In the genomic region with DNA sequence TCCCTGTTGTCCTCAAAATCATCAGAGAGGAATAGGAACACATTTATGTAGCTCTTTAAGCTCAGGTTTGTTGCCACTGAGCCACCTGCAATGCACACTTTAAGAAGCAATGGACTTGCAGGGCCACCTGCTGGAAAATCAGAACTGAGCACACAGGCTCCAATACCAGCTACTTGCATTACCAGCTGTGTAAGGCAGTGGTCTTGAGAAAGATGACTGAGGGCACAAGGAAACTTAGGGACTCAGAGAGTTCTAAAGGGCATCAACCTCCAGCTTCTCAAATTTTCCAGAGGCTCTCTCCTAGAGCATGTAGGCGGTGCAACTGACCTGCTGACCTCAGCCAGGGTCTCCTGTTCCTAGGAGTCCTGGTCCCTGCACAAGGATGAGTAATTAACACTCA, we compare ENCODE assay signal across 8 cellular contexts. TPM values are rescaled to one million over a fixed set of nuclear protein-coding genes. Genes with fewer than 3 reads are reported as not detected.
DNase-seq lines count a peak whose midpoint lies in the region; TF ChIP-seq lines count a peak whose summit lies in the region.

No MANE protein-coding gene starts in this region.

- H3K4me1 ChIP-seq in PC-9 (replicated peaks; ENCODE audit: insufficient read depth) (peaks cover 8% of the 10 kb centered on the region), ovary (ENCODE audit: insufficient read depth) (peaks cover 4% of the 10 kb centered on the region)

- TF ChIP-seq CTCF in 22Rv1 (IDR thresholded peaks at IDR 0.05) (peak; percentile 71), GM12873 (IDR thresholded peaks at IDR 0.05; ENCODE audit: insufficient read depth, low read depth, low read length, missing control alignments) (peak; percentile 77), PC-9 (conservative IDR thresholded peaks at IDR 0.05) (peak; percentile 74), ovary (IDR thresholded peaks at IDR 0.05) (no peak)

- POLR2A ChIA-PET in PC-9 (lab: Charles Lee; ENCODE audit: unreplicated experiment) = interaction anchor here (0.7 kb wide), 1 partner anchor 1760 kb away, joined by 3 read pairs; no protein-coding TSS in a partner anchor

- 48 to 57% (median 56%) methylated on average over 1 of the region's 1 CpG for whole genome bisulfite sequencing in ovary, 3 donors

- H2AFZ ChIP-seq in PC-9 = no peak overlapping the region

- H3F3A ChIP-seq in PC-9 (ENCODE audit: insufficient read depth, low read depth) = no peaks in the 10 kb centered on the region

- no peak overlapping the region for H3K4me2 ChIP-seq in PC-9

- no TSS peak for BruUV-seq in PC-9 (replicated peaks; lab: Mats Ljungman, UMichigan)

- H3K9me3 ChIP-seq in PC-9 (ENCODE audit: insufficient read depth, low read depth) (no peaks in the 10 kb centered on the region; the same call in 1 of the 2 replicates), ovary (no peaks in the 10 kb centered on the region)

- H3K27me3 Mint-ChIP-seq in activated naive CD4-positive, alpha-beta T cell treated with anti-CD3 and anti-CD28 coated beads, Interleukin-2, amount 10 ng/mL, durations not matched to agents 7 days and 5 days = peaks cover 29% of the 10 kb centered on the region
- H3K27me3 Mint-ChIP-seq in immature natural killer cell (ENCODE audit: low read depth in 3 of 3) = peaks cover 7 to 13% (median 12%) of the 10 kb centered on the region in 3 donors

- no peaks in the 10 kb centered on the region for H3K9me2 ChIP-seq in PC-9 (ENCODE audit: insufficient read depth)

- intact Hi-C loops in PC-9 (cut with micrococcal nuclease; ENCODE audit: unreplicated experiment) = loop anchor here (1.0 kb wide), 1 partner anchor 141 kb away; no protein-coding TSS in a partner anchor
- intact Hi-C loops in ovary (cut with DNase I) = no loop called here

- peaks cover 33% of the 10 kb centered on the region for H3K4me1 Mint-ChIP-seq in activated naive CD4-positive, alpha-beta T cell treated with anti-CD3 and anti-CD28 coated beads, Interleukin-2, amount 10 ng/mL, durations not matched to agents 7 days and 5 days
- H3K4me1 Mint-ChIP-seq in immature natural killer cell = peaks cover 27 to 29% of the 10 kb centered on the region in 2 donors

- H3K27ac ChIP-seq in 22Rv1 = no peak overlapping the region
- no peak overlapping the region for H3K27ac ChIP-seq in PC-9
- H3K27ac ChIP-seq in ovary = no peak overlapping the region

- H3K27me3 ChIP-seq in PC-9 (ENCODE audit: insufficient read depth, low read depth) = peaks cover 41% of the 10 kb centered on the region
- H3K27me3 ChIP-seq in ovary = no peaks in the 10 kb centered on the region

- DNase-seq in HuH-7 (ENCODE audit: low spot score) = peak; percentile 48
- peak; percentile 25 to 68 for DNase-seq in PC-9
- peak; percentile 82 for DNase-seq in activated naive CD4-positive, alpha-beta T cell treated with anti-CD3 and anti-CD28 coated beads, Interleukin-2, amount 10 ng/mL, durations not matched to agents 7 days and 5 days
- peak; percentile 38 to 55 (median 48) for DNase-seq in immature natural killer cell
- DNase-seq in stimulated activated CD4-positive, alpha-beta T cell treated with anti-CD3 and anti-CD28 coated beads, TNF-alpha, amount 100 ng/mL, for 4 hours (ENCODE audit: low read depth in 3 of 3) = peak in 2 of 3 experiments; percentile 35 to 38
- no peak for DNase-seq in ovary

- TF ChIP-seq EP300 in ovary (IDR thresholded peaks at IDR 0.05) = no peak

- H3K36me3 ChIP-seq in PC-9 (ENCODE audit: low read depth) (no peaks in the 10 kb centered on the region), ovary (no peaks in the 10 kb centered on the region)

- no peak overlapping the region for H3K4me3 ChIP-seq in PC-9
- no peak overlapping the region for H3K4me3 ChIP-seq in ovary

- peaks cover 11% of the 10 kb centered on the region for H3K36me3 Mint-ChIP-seq in activated naive CD4-positive, alpha-beta T cell treated with anti-CD3 and anti-CD28 coated beads, Interleukin-2, amount 10 ng/mL, durations not matched to agents 7 days and 5 days
- H3K36me3 Mint-ChIP-seq in immature natural killer cell = no peaks in the 10 kb centered on the region

- H3K27ac Mint-ChIP-seq in activated naive CD4-positive, alpha-beta T cell treated with anti-CD3 and anti-CD28 coated beads, Interleukin-2, amount 10 ng/mL, durations not matched to agents 7 days and 5 days = no peak overlapping the region
- peak overlapping the region; percentile 6 to 99 (median 81) for H3K27ac Mint-ChIP-seq in immature natural killer cell

- TF ChIP-seq POLR2A in ovary (IDR thresholded peaks at IDR 0.05) = no peak

- no peaks in the 10 kb centered on the region for H3K9me3 Mint-ChIP-seq in activated naive CD4-positive, alpha-beta T cell treated with anti-CD3 and anti-CD28 coated beads, Interleukin-2, amount 10 ng/mL, durations not matched to agents 7 days and 5 days
- H3K9me3 Mint-ChIP-seq in immature natural killer cell = no peaks in the 10 kb centered on the region

- H3K79me2 ChIP-seq in PC-9 (ENCODE audit: low read depth) = peaks cover 24% of the 10 kb centered on the region

- CTCF ChIA-PET in PC-9 (lab: Charles Lee) = interaction anchor here (0.7 kb wide), 1 partner anchor 151 kb away, joined by 4 read pairs; no protein-coding TSS in a partner anchor
- CTCF ChIA-PET in activated naive CD4-positive, alpha-beta T cell treated with anti-CD3 and anti-CD28 coated beads, Interleukin-2, amount 10 ng/mL, durations not matched to agents 7 days and 5 days (lab: Charles Lee) = interaction anchor here (0.6 to 6.6 kb wide), 23 partner anchors 9 to 411 kb away, joined by 3 to 173 read pairs (median 5); a partner anchor contains a TSS

- H4K20me1 ChIP-seq in PC-9 (ENCODE audit: insufficient read depth) = no peaks in the 10 kb centered on the region

- no peak overlapping the region for H3K4me3 Mint-ChIP-seq in activated naive CD4-positive, alpha-beta T cell treated with anti-CD3 and anti-CD28 coated beads, Interleukin-2, amount 10 ng/mL, durations not matched to agents 7 days and 5 days
- H3K4me3 Mint-ChIP-seq in immature natural killer cell = no peak overlapping the region

RNA-seq across cellular contexts. Expression of a gene that starts 2.5 kb away (rescaled TPM):
- total RNA-seq in PC-9 (2021) = 161 and 183 TPM in 2 replicates
- 100 to 1,000 TPM; 117 to 187 (median 182) TPM for polyA plus RNA-seq in immature natural killer cell
- total RNA-seq in ovary = 100 to 1,000 TPM in 2 of 7 donors, 10 to 100 TPM in 5; 28.1 to 119 (median 91.7) TPM
- 100 to 1,000 TPM in 1 of 2 donors, 10 to 100 TPM in 1; 41.1 to 107 TPM for polyA plus RNA-seq in ovary

RNA-seq across cellular contexts. Expression of a gene that starts 36.6 kb away (rescaled TPM):
- total RNA-seq in PC-9 (2021) = not detected in 2 replicates
- polyA plus RNA-seq in immature natural killer cell = not detected
- total RNA-seq in ovary = under 1 TPM in 2 of 7 donors, not detected in 5; 0.05 to 0.17 TPM
- under 1 TPM in 1 of 2 donors, not detected in 1; 0.04 TPM for polyA plus RNA-seq in ovary

RNA-seq across cellular contexts. Expression of a gene that starts 40.6 kb away (rescaled TPM):
- total RNA-seq in PC-9 (2021) (not detected in 2 replicates), ovary (under 1 TPM in 5 of 7 donors, not detected in 2; 0.13 to 0.35 (median 0.15) TPM)
- polyA plus RNA-seq in immature natural killer cell (not detected), ovary (under 1 TPM in 1 of 2 donors, not detected in 1; 0.02 TPM)

Comparison
In these comparisons a context has a peak if more than half of its experiments do, and no peak if none do; other contexts are left out.
1. CTCF ChIP-seq: peak in 22Rv1 (single experiment), GM12873 (single experiment) and PC-9 (single experiment); none in ovary (0 of 3).
2. DNase-seq: peak in HuH-7 (single experiment), PC-9 (2 of 2), activated naive CD4-positive, alpha-beta T cell treated with anti-CD3 and anti-CD28 coated beads, Interleukin-2, amount 10 ng/mL, durations not matched to agents 7 days and 5 days (single experiment), immature natural killer cell (3 of 3) and stimulated activated CD4-positive, alpha-beta T cell treated with anti-CD3 and anti-CD28 coated beads, TNF-alpha, amount 100 ng/mL, for 4 hours (2 of 3); none in ovary (0 of 5).